19 cellular contexts compared by ENCODE assay signal in the genomic region with DNA sequence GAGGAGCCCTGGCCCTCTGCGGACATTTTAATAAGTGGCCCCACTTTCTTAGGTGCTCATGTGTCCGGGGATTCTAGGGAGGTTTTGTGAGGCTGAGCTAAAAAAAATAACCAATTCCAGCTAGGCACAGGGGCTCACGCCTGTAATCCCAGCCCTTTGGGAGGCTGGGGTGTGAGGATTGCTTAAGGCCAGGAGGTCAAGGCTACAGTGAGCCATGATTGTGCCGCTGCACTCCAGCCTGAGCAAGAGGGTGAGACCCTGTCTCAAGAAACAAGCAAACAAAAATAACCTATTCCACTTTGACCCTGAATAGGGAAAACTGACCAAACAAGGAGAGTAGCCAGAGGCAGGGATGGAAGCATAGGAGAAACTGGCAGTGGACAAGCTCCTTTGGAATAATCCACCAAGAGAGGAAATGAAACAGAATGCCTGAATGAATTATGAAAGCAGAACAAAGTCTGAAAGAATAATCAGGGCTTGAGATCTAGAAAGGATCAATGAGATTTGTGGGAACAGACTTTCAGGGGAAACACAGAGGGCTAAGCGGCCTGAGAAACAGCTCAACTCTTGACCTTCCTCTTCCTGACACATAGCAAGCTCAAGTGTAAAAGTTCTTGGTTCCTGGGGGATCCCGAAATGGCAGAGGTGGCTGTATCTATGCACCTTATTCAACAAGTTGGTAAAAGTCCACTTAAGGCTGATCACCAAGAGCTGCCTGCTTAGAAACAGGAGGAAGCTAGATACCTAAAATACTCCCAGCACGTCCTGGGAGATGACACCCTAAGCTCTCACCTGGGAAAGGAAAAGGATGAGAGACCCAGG. TPM values are rescaled to one million over a fixed set of nuclear protein-coding genes. Genes with fewer than 3 reads are reported as not detected.
"Had no signal": no experiment of that assay in that cellular context is flagged by ENCODE, and none has a peak within 500 bp of the region (broad histone marks: within the 10 kb centered on the region; RNA-seq: fewer than 3 reads in every experiment).

No MANE protein-coding gene starts in this region.

- H3K36me3 ChIP-seq: gastroesophageal sphincter, left ventricle myocardium inferior, thoracic aorta had no signal

- H3K36me3 Mint-ChIP-seq: memory B cell, natural killer cell had no signal

- DNase-seq: activated CD4-positive, alpha-beta T cell treated with anti-CD3 and anti-CD28 coated beads for 48 hours; activated CD8-positive, alpha-beta memory T cell treated with anti-CD3 and anti-CD28 coated beads for 24 hours; activated naive CD4-positive, alpha-beta T cell treated with anti-CD3 and anti-CD28 coated beads, Interleukin-2, amount 50 U/mL, for 16 hours; caudate nucleus; cortex of kidney; effector CD8-positive, alpha-beta T cell; left ventricle myocardium inferior; natural killer cell; occipital lobe; stimulated activated CD4-positive, alpha-beta T cell treated with anti-CD3 and anti-CD28 coated beads, Interleukin-2, amount 100 ng/mL, for 48 hours; stimulated activated CD8-positive, alpha-beta memory T cell treated with anti-CD3 and anti-CD28 coated beads, Interleukin-4, amount 100 ng/mL, for 48 hours had no signal

- H3K27ac Mint-ChIP-seq: memory B cell; natural killer cell; stimulated activated naive CD8-positive, alpha-beta T cell treated with anti-CD3 and anti-CD28 coated beads, Interleukin-15, Interleukin-2, amounts not matched to agents 100 ng/mL and 50 ng/mL, for 24 hours had no signal

- H3K27ac ChIP-seq: epithelial cell of prostate, gastroesophageal sphincter, left ventricle myocardium inferior, thoracic aorta had no signal

- ATAC-seq: gastroesophageal sphincter, natural killer cell had no signal

- H3K9me3 Mint-ChIP-seq: memory B cell; natural killer cell; stimulated activated naive CD8-positive, alpha-beta T cell treated with anti-CD3 and anti-CD28 coated beads, Interleukin-15, Interleukin-2, amounts not matched to agents 100 ng/mL and 50 ng/mL, for 24 hours had no signal

- H3K4me3 Mint-ChIP-seq: memory B cell; natural killer cell; stimulated activated naive CD8-positive, alpha-beta T cell treated with anti-CD3 and anti-CD28 coated beads, Interleukin-15, Interleukin-2, amounts not matched to agents 100 ng/mL and 50 ng/mL, for 24 hours had no signal

- H3K4me3 ChIP-seq: gastroesophageal sphincter, left ventricle myocardium inferior, thoracic aorta had no signal

- H3K4me1 ChIP-seq: gastroesophageal sphincter had no signal

- H3K9me3 ChIP-seq: gastroesophageal sphincter, left ventricle myocardium inferior, thoracic aorta had no signal

RNA-seq across cellular contexts. Expression of gene FFAR2, which starts 30.1 kb away (rescaled TPM):
- total RNA-seq: pulmonary artery endothelial cell had no signal

RNA-seq across cellular contexts. Expression of gene GPR42, which starts 47.1 kb away (rescaled TPM):
- total RNA-seq: gastroesophageal sphincter, left ventricle myocardium inferior, mucosa of gallbladder, occipital lobe, pulmonary artery endothelial cell, thoracic aorta, ureter had no signal

RNA-seq across cellular contexts. Expression of gene FFAR3, which starts 59.7 kb away (rescaled TPM):
- total RNA-seq: left ventricle myocardium inferior, occipital lobe, pulmonary artery endothelial cell, thoracic aorta, ureter had no signal
